12 cellular contexts compared by ENCODE assay signal in the genomic region with DNA sequence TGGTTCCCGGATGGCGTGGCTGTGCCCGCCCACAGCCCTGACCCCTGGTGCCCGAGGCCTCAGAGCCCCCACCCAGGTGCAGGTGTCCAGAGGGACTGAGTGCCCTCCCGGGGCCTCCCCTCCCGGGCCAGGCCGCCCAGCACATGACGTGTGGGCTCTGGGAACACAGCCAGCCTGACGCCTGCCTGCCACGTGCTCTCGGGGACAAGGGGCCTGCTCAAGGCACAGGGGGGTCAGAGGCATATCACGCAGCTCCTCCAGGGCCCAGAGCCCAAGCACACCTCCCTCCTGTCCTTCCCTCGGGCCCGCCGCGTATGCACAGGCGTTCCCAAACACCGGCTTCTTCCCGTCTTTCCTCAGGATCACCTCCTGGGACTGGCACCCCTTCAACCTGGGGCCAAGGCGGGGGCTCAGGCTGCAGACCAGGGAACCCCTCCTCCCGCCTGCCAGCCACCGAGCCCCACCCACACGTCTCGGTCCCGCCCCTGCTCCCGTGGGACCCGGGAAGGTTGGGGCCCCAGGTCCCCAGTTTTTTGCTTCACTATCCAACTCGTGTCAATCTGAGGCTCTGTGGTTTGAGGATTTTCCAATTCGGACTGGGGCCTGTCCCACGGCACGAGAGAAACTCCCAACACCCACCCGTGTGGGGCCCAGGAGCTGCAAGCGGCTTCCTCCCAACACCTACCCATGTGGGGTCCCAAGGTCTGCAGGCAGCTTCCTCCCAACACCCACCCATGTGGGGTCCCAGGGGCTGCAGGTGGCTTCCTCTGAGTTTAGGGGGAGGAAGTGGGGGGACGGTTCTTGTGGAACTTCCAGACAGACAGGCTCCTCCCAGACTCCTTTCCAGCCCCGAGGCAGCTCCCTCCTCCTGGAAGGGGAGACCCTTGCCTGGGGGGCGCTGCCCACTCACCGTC. TPM values are rescaled to one million over a fixed set of nuclear protein-coding genes. Genes with fewer than 3 reads are reported as not detected.
A peak's percentile ranks its signal among the peaks of the same experiment; 100 is the strongest.
DNase-seq lines count a peak whose midpoint lies in the region; ATAC-seq and TF ChIP-seq lines count a peak whose summit lies in the region.
"Had no signal": no experiment of that assay in that cellular context is flagged by ENCODE, and none has a peak within 500 bp of the region (broad histone marks: within the 10 kb centered on the region; RNA-seq: fewer than 3 reads in every experiment).

No MANE protein-coding gene starts in this region.

- peaks cover 11 to 36% (median 22%) of the 10 kb centered on the region in 9 donors for H3K4me1 ChIP-seq in heart right ventricle

- H3K9me3 ChIP-seq in T-helper 17 cell (ENCODE audit: control insufficient read depth, low read length, poor library complexity, severe bottlenecking): no peaks in the 10 kb centered on the region
- no peaks in the 10 kb centered on the region for H3K9me3 ChIP-seq in heart right ventricle

- DNase-seq in activated CD4-positive, alpha-beta memory T cell treated with anti-CD3 and anti-CD28 coated beads for 36 hours: peak; percentile 25
- DNase-seq in activated CD4-positive, alpha-beta memory T cell treated with anti-CD3 and anti-CD28 coated beads, Interleukin-2, amount 10 ng/mL, durations not matched to agents 7 days and 5 days: no peak
- DNase-seq in T-helper 17 cell (no peak), heart right ventricle (peak; percentile 55 to 62), globus pallidus (ENCODE audit: low spot score) (no peak), MV-4-11 (lab: John Stamatoyannopoulos, UW) (no peak), NCI-H748 treated with DMSO at 0.1 percent for 48 hours (lab: John Stamatoyannopoulos, UW) (no peak)
- DNase-seq: H7 had no signal

- no peaks in the 10 kb centered on the region for H3K36me3 ChIP-seq in heart right ventricle

- no peaks in the 10 kb centered on the region for H3K9me3 Mint-ChIP-seq in activated CD4-positive, alpha-beta memory T cell treated with anti-CD3 and anti-CD28 coated beads for 36 hours
- H3K9me3 Mint-ChIP-seq in activated CD4-positive, alpha-beta memory T cell treated with anti-CD3 and anti-CD28 coated beads, Interleukin-2, amount 10 ng/mL, durations not matched to agents 7 days and 5 days: no peaks in the 10 kb centered on the region
- no peaks in the 10 kb centered on the region for H3K9me3 Mint-ChIP-seq in stimulated activated naive CD8-positive, alpha-beta T cell treated with anti-CD3 and anti-CD28 coated beads, Interleukin-15, Interleukin-2, amounts not matched to agents 100 ng/mL and 50 ng/mL, for 24 hours

- no peak for TF ChIP-seq CTCF in heart right ventricle (IDR thresholded peaks at IDR 0.05)

- no peaks in the 10 kb centered on the region for H3K36me3 Mint-ChIP-seq in activated CD4-positive, alpha-beta memory T cell treated with anti-CD3 and anti-CD28 coated beads for 36 hours
- H3K36me3 Mint-ChIP-seq in activated CD4-positive, alpha-beta memory T cell treated with anti-CD3 and anti-CD28 coated beads, Interleukin-2, amount 10 ng/mL, durations not matched to agents 7 days and 5 days (ENCODE audit: low read depth): no peaks in the 10 kb centered on the region
- H3K36me3 Mint-ChIP-seq in T-helper 17 cell (ENCODE audit: low read depth): no peaks in the 10 kb centered on the region
- H3K36me3 Mint-ChIP-seq in stimulated activated naive CD8-positive, alpha-beta T cell treated with anti-CD3 and anti-CD28 coated beads, Interleukin-15, Interleukin-2, amounts not matched to agents 100 ng/mL and 50 ng/mL, for 24 hours (ENCODE audit: low read depth): no peaks in the 10 kb centered on the region

- H3K27ac ChIP-seq in heart right ventricle: peak overlapping the region in 2 of 10 donors; percentile 26 to 39
- H3K27ac ChIP-seq: hepatocyte, HL-60 had no signal

- CTCF ChIA-PET in activated CD4-positive, alpha-beta memory T cell treated with anti-CD3 and anti-CD28 coated beads for 36 hours (lab: Charles Lee): interaction anchor here (0.7 to 1.6 kb wide), 5 partner anchors 9 to 141 kb away, joined by 3 to 8 read pairs (median 5); a partner anchor contains a TSS
- CTCF ChIA-PET in activated CD4-positive, alpha-beta memory T cell treated with anti-CD3 and anti-CD28 coated beads, Interleukin-2, amount 10 ng/mL, durations not matched to agents 7 days and 5 days (lab: Charles Lee): interaction anchor here (1.3 to 1.4 kb wide), 4 partner anchors 9 to 19 kb away, joined by 3 to 8 read pairs (median 6); a partner anchor contains a TSS

- ATAC-seq in T-helper 17 cell (no peak), heart right ventricle (peak; percentile 52 to 82 (median 68))

- H3K4me1 Mint-ChIP-seq in activated CD4-positive, alpha-beta memory T cell treated with anti-CD3 and anti-CD28 coated beads for 36 hours (ENCODE audit: low read depth): peaks cover 12% of the 10 kb centered on the region
- H3K4me1 Mint-ChIP-seq in activated CD4-positive, alpha-beta memory T cell treated with anti-CD3 and anti-CD28 coated beads, Interleukin-2, amount 10 ng/mL, durations not matched to agents 7 days and 5 days: peaks cover 6% of the 10 kb centered on the region
- H3K4me1 Mint-ChIP-seq in T-helper 17 cell: peaks cover 2% of the 10 kb centered on the region
- H3K4me1 Mint-ChIP-seq in stimulated activated naive CD8-positive, alpha-beta T cell treated with anti-CD3 and anti-CD28 coated beads, Interleukin-15, Interleukin-2, amounts not matched to agents 100 ng/mL and 50 ng/mL, for 24 hours (ENCODE audit: low read depth): peaks cover 26% of the 10 kb centered on the region

- WGBS in heart right ventricle, 2 donors: 22 to 26% methylated on average over 37 of the region's 37 CpGs

- no peaks in the 10 kb centered on the region for H3K27me3 Mint-ChIP-seq in activated CD4-positive, alpha-beta memory T cell treated with anti-CD3 and anti-CD28 coated beads for 36 hours
- H3K27me3 Mint-ChIP-seq in activated CD4-positive, alpha-beta memory T cell treated with anti-CD3 and anti-CD28 coated beads, Interleukin-2, amount 10 ng/mL, durations not matched to agents 7 days and 5 days: peaks cover 13% of the 10 kb centered on the region
- peaks cover 14% of the 10 kb centered on the region for H3K27me3 Mint-ChIP-seq in T-helper 17 cell
- no peaks in the 10 kb centered on the region for H3K27me3 Mint-ChIP-seq in stimulated activated naive CD8-positive, alpha-beta T cell treated with anti-CD3 and anti-CD28 coated beads, Interleukin-15, Interleukin-2, amounts not matched to agents 100 ng/mL and 50 ng/mL, for 24 hours

- intact Hi-C loops in activated CD4-positive, alpha-beta memory T cell treated with anti-CD3 and anti-CD28 coated beads for 36 hours (cut with micrococcal nuclease): no loop called here
- intact Hi-C loops in heart right ventricle (cut with DNase I): no loop called here

- peak overlapping the region; percentile 49 for H3K4me3 Mint-ChIP-seq in activated CD4-positive, alpha-beta memory T cell treated with anti-CD3 and anti-CD28 coated beads for 36 hours
- H3K4me3 Mint-ChIP-seq in activated CD4-positive, alpha-beta memory T cell treated with anti-CD3 and anti-CD28 coated beads, Interleukin-2, amount 10 ng/mL, durations not matched to agents 7 days and 5 days: no peak overlapping the region
- H3K4me3 Mint-ChIP-seq in T-helper 17 cell: peak overlapping the region; percentile 59
- H3K4me3 Mint-ChIP-seq in stimulated activated naive CD8-positive, alpha-beta T cell treated with anti-CD3 and anti-CD28 coated beads, Interleukin-15, Interleukin-2, amounts not matched to agents 100 ng/mL and 50 ng/mL, for 24 hours: peak overlapping the region; percentile 67

- peaks cover 0 to 25% (median 19%) of the 10 kb centered on the region in 7 donors for H3K27me3 ChIP-seq in heart right ventricle
- H3K27me3 ChIP-seq: hepatocyte had no signal

- H3K4me3 ChIP-seq in heart right ventricle: peak overlapping the region in 6 of 10 donors; percentile 5 to 30 (median 16)
- H3K4me3 ChIP-seq: hepatocyte had no signal

- POLR2A ChIA-PET in activated CD4-positive, alpha-beta memory T cell treated with anti-CD3 and anti-CD28 coated beads for 36 hours (lab: Charles Lee): interaction anchor here (1.4 kb wide), 1 partner anchor 12 kb away, joined by 10 read pairs; no protein-coding TSS in a partner anchor
- POLR2A ChIA-PET in activated CD4-positive, alpha-beta memory T cell treated with anti-CD3 and anti-CD28 coated beads, Interleukin-2, amount 10 ng/mL, durations not matched to agents 7 days and 5 days (lab: Charles Lee): interaction anchor here (0.8 to 1.8 kb wide), 4 partner anchors 9 to 499 kb away, joined by 3 to 12 read pairs (median 4); no protein-coding TSS in a partner anchor

- no peak overlapping the region for H3K27ac Mint-ChIP-seq in activated CD4-positive, alpha-beta memory T cell treated with anti-CD3 and anti-CD28 coated beads for 36 hours
- no peak overlapping the region for H3K27ac Mint-ChIP-seq in activated CD4-positive, alpha-beta memory T cell treated with anti-CD3 and anti-CD28 coated beads, Interleukin-2, amount 10 ng/mL, durations not matched to agents 7 days and 5 days
- peak overlapping the region; percentile 37 for H3K27ac Mint-ChIP-seq in T-helper 17 cell
- H3K27ac Mint-ChIP-seq in stimulated activated naive CD8-positive, alpha-beta T cell treated with anti-CD3 and anti-CD28 coated beads, Interleukin-15, Interleukin-2, amounts not matched to agents 100 ng/mL and 50 ng/mL, for 24 hours: peak overlapping the region; percentile 55

RNA-seq across cellular contexts. Expression of a gene that starts 1.5 kb away (rescaled TPM):
- total RNA-seq in activated CD4-positive, alpha-beta memory T cell treated with anti-CD3 and anti-CD28 coated beads for 36 hours: 1 to 10 TPM; 1.2 to 1.5 TPM
- not detected for total RNA-seq in activated CD4-positive, alpha-beta memory T cell treated with anti-CD3 and anti-CD28 coated beads, Interleukin-2, amount 10 ng/mL, durations not matched to agents 7 days and 5 days
- under 1 TPM in 1 of 2 donors, not detected in 1; 0.90 TPM for total RNA-seq in T-helper 17 cell
- total RNA-seq in heart right ventricle: 10 to 100 TPM in 3 of 10 donors, 1 to 10 TPM in 4, under 1 TPM in 3; 0.44 to 28.7 (median 1.7) TPM
- 100 to 1,000 TPM in 1 of 2 donors, 10 to 100 TPM in 1; 34.0 to 144 TPM for polyA plus RNA-seq in heart right ventricle
- total RNA-seq: hepatocyte had no signal
- polyA plus RNA-seq: AG04450, hepatocyte had no signal

RNA-seq across cellular contexts. Expression of a gene that starts 7.1 kb away (rescaled TPM):
- total RNA-seq in activated CD4-positive, alpha-beta memory T cell treated with anti-CD3 and anti-CD28 coated beads for 36 hours: not detected
- total RNA-seq in activated CD4-positive, alpha-beta memory T cell treated with anti-CD3 and anti-CD28 coated beads, Interleukin-2, amount 10 ng/mL, durations not matched to agents 7 days and 5 days: under 1 TPM in 1 of 2 experiments, not detected in 1; 0.40 TPM
- total RNA-seq in T-helper 17 cell (not detected), heart right ventricle (10 to 100 TPM in 3 of 10 donors, 1 to 10 TPM in 7; 1.5 to 76.8 (median 3.5) TPM)
- 100 to 1,000 TPM in 1 of 2 donors, 10 to 100 TPM in 1; 95.6 to 261 TPM for polyA plus RNA-seq in heart right ventricle
- total RNA-seq: H7, hepatocyte had no signal
- polyA plus RNA-seq: AG04450, hepatocyte had no signal

RNA-seq across cellular contexts. Expression of a gene that starts 16.8 kb away (rescaled TPM):
- not detected for total RNA-seq in activated CD4-positive, alpha-beta memory T cell treated with anti-CD3 and anti-CD28 coated beads for 36 hours
- not detected for total RNA-seq in activated CD4-positive, alpha-beta memory T cell treated with anti-CD3 and anti-CD28 coated beads, Interleukin-2, amount 10 ng/mL, durations not matched to agents 7 days and 5 days
- total RNA-seq in T-helper 17 cell: under 1 TPM in 1 of 2 donors, not detected in 1; 0.65 TPM
- not detected for total RNA-seq in heart right ventricle
- polyA plus RNA-seq in heart right ventricle: not detected
- total RNA-seq: H7, hepatocyte had no signal
- polyA plus RNA-seq: AG04450, hepatocyte had no signal

RNA-seq across cellular contexts. Expression of a gene that starts 23.1 kb away (rescaled TPM):
- total RNA-seq in activated CD4-positive, alpha-beta memory T cell treated with anti-CD3 and anti-CD28 coated beads for 36 hours: not detected
- not detected for total RNA-seq in activated CD4-positive, alpha-beta memory T cell treated with anti-CD3 and anti-CD28 coated beads, Interleukin-2, amount 10 ng/mL, durations not matched to agents 7 days and 5 days
- total RNA-seq in T-helper 17 cell: not detected
- 10 to 100 TPM in 1 of 10 donors, 1 to 10 TPM in 1, under 1 TPM in 1, not detected in 7; 0.85 to 20.1 (median 1.3) TPM for total RNA-seq in heart right ventricle
- polyA plus RNA-seq in heart right ventricle: 1 to 10 TPM; 1.0 to 6.1 TPM
- total RNA-seq: H7 had no signal
- polyA plus RNA-seq: AG04450 had no signal

RNA-seq across cellular contexts. Expression of a gene that starts 28.9 kb away (rescaled TPM):
- total RNA-seq in activated CD4-positive, alpha-beta memory T cell treated with anti-CD3 and anti-CD28 coated beads for 36 hours: not detected
- total RNA-seq in activated CD4-positive, alpha-beta memory T cell treated with anti-CD3 and anti-CD28 coated beads, Interleukin-2, amount 10 ng/mL, durations not matched to agents 7 days and 5 days: under 1 TPM; 0.15 to 0.18 TPM
- total RNA-seq in T-helper 17 cell (1 to 10 TPM; 1.3 to 3.2 TPM), heart right ventricle (10 to 100 TPM; 15.7 to 26.1 (median 17.9) TPM)
- polyA plus RNA-seq in heart right ventricle: 10 to 100 TPM; 24.8 to 37.9 TPM

Comparison
In these comparisons a context has a peak if more than half of its experiments do, and no peak if none do; other contexts are left out.
1. DNase-seq: peak in activated CD4-positive, alpha-beta memory T cell treated with anti-CD3 and anti-CD28 coated beads for 36 hours (single experiment) and heart right ventricle (2 of 2); none in activated CD4-positive, alpha-beta memory T cell treated with anti-CD3 and anti-CD28 coated beads, Interleukin-2, amount 10 ng/mL, durations not matched to agents 7 days and 5 days (single experiment), T-helper 17 cell (0 of 3), globus pallidus (single experiment), MV-4-11 (single experiment) and NCI-H748 treated with DMSO at 0.1 percent for 48 hours (single experiment).
2. H3K27ac Mint-ChIP-seq: peak in T-helper 17 cell (single experiment) and stimulated activated naive CD8-positive, alpha-beta T cell treated with anti-CD3 and anti-CD28 coated beads, Interleukin-15, Interleukin-2, amounts not matched to agents 100 ng/mL and 50 ng/mL, for 24 hours (single experiment); none in activated CD4-positive, alpha-beta memory T cell treated with anti-CD3 and anti-CD28 coated beads for 36 hours (single experiment) and activated CD4-positive, alpha-beta memory T cell treated with anti-CD3 and anti-CD28 coated beads, Interleukin-2, amount 10 ng/mL, durations not matched to agents 7 days and 5 days (single experiment).